Comparison of ENCODE assay signal across 8 cellular contexts in genomic region chrX:119565110-119565663, GRCh38. TPM values are rescaled to one million over a fixed set of nuclear protein-coding genes. Genes with fewer than 3 reads are reported as not detected.
DNase-seq lines count a peak whose midpoint lies in the region; ATAC-seq, FAIRE-seq and TF ChIP-seq lines count a peak whose summit lies in the region.

Gene STEEP1, minus strand, starts transcription at chrX:119565409. Its CDS starts 54 bp downstream, at chrX:119565355.

- peak within 1 kb of the TSS; percentile 65 to 71 for H3K9ac ChIP-seq in kidney (ENCODE audit: low read length in 2 of 2)

- no peaks in the 10 kb centered on the region for H3K4me1 ChIP-seq in kidney (ENCODE audit: control insufficient read depth in 1 of 2, insufficient read depth in 1 of 2, low read depth in 1 of 2, low read length in 2 of 2)

- intact Hi-C loops in kidney (cut with DNase I), result no loop called here

- peak; percentile 99 for ATAC-seq in GM19043 (IDR thresholded peaks at IDR 0.05; ENCODE audit: low read depth, unreplicated experiment)
- ATAC-seq in HG03439 (IDR thresholded peaks at IDR 0.05; ENCODE audit: unreplicated experiment), result peak; percentile 86

- H3K27ac ChIP-seq in kidney (ENCODE audit: low read depth in 2 of 2, low read length in 2 of 2), result peak within 1 kb of the TSS in 1 of 2 donors; percentile 47

- H3K36me3 Mint-ChIP-seq in chondrocyte (ENCODE audit: low read depth), result peaks cover 3% of the 10 kb centered on the region

- DNase-seq in AG09319 (ENCODE audit: extremely low read depth, low read depth), result peak; percentile 67
- peak; percentile 83 for DNase-seq in NCI-H510A treated with DMSO at 0.1 percent for 48 hours (lab: John Stamatoyannopoulos, UW)
- peak; percentile 78 for DNase-seq in activated CD4-positive, alpha-beta T cell treated with anti-CD3 and anti-CD28 coated beads for 1 hour
- no peak for DNase-seq in chondrocyte (ENCODE audit: low spot score)
- DNase-seq in kidney, result peak; percentile 95
- peak; percentile 91 for DNase-seq in stimulated activated CD4-positive, alpha-beta T cell treated with anti-CD3 and anti-CD28 coated beads, Interleukin-15, amount 100 ng/mL, for 24 hours

- peak within 1 kb of the TSS; percentile 97 for H3K27ac Mint-ChIP-seq in chondrocyte (ENCODE audit: unreplicated experiment)

- peaks cover 12% of the 10 kb centered on the region for H3K4me1 Mint-ChIP-seq in chondrocyte (ENCODE audit: low read depth)

- no peak for TF ChIP-seq CTCF in AG09319 (IDR thresholded peaks at IDR 0.05; ENCODE audit: low read depth, low read length)
- TF ChIP-seq CTCF in chondrocyte (IDR thresholded peaks at IDR 0.05), result no peak
- TF ChIP-seq CTCF in kidney (IDR thresholded peaks at IDR 0.05; ENCODE audit: borderline replicate concordance, extremely low read depth, insufficient read depth), result no peak

- peak within 1 kb of the TSS; percentile 79 to 81 for H3K4me3 ChIP-seq in kidney (ENCODE audit: low read length in 2 of 2)

- no peaks in the 10 kb centered on the region for H3K27me3 Mint-ChIP-seq in chondrocyte (ENCODE audit: low read depth)

- FAIRE-seq in kidney (lab: Jason Lieb, UNC), result peak; percentile 85

- H3K36me3 ChIP-seq in kidney (ENCODE audit: control insufficient read depth in 1 of 2, insufficient read depth in 2 of 2, low read length in 2 of 2), result no peaks in the 10 kb centered on the region

- no peaks in the 10 kb centered on the region for H3K9me3 ChIP-seq in kidney (ENCODE audit: control insufficient read depth in 1 of 2, low read length in 2 of 2)

- H3K9me3 Mint-ChIP-seq in chondrocyte (ENCODE audit: low read depth), result peaks cover 2% of the 10 kb centered on the region

- peak within 1 kb of the TSS; percentile 90 for H3K4me3 Mint-ChIP-seq in chondrocyte (ENCODE audit: unreplicated experiment)

RNA-seq across cellular contexts. Expression of gene STEEP1, which starts in this region (rescaled TPM):
- total RNA-seq in chondrocyte, result 17.1 to 20.3 TPM (median 19.2 TPM) in 3 replicates
- 24.2 TPM for total RNA-seq in kidney
- polyA plus RNA-seq in kidney (ENCODE audit: insufficient read depth, low read depth, low replicate concordance), result 23.7 TPM
